Comparison of ENCODE assay signal across 1 cellular context in the genomic region with DNA sequence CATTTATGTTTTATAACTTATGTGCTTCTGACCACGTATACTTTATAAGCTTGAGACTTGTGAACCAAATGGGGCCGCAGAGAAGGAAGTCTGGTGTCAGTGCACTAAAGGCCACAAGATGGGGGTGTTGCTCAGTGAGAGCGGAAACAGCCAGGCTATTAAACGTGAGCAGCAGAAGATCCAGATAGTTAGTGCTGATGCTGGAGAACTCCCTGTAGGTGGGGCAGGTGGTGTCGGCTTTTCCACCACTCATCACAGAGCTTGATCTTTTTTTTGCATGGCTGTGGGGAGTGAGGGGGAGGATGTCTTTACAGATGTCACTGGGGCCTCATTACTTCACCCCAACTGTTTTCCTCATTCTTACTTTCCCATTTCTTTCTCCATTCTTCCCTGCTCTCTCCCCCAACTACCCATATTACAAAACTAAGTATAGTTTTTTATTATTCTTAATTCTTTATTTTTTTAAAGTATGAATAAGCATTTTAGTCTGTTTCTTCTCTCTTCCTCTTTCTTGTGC.
A peak's percentile ranks its signal among the peaks of the same experiment; 100 is the strongest.
TF ChIP-seq lines count a peak whose summit lies in the region.

No MANE protein-coding gene starts in this region.

TF ChIP-seq in GM23338, 12 proteins besides CTCF, POLR2A, EP300 and RAD21:
- TF ChIP-seq, protein P1, sequence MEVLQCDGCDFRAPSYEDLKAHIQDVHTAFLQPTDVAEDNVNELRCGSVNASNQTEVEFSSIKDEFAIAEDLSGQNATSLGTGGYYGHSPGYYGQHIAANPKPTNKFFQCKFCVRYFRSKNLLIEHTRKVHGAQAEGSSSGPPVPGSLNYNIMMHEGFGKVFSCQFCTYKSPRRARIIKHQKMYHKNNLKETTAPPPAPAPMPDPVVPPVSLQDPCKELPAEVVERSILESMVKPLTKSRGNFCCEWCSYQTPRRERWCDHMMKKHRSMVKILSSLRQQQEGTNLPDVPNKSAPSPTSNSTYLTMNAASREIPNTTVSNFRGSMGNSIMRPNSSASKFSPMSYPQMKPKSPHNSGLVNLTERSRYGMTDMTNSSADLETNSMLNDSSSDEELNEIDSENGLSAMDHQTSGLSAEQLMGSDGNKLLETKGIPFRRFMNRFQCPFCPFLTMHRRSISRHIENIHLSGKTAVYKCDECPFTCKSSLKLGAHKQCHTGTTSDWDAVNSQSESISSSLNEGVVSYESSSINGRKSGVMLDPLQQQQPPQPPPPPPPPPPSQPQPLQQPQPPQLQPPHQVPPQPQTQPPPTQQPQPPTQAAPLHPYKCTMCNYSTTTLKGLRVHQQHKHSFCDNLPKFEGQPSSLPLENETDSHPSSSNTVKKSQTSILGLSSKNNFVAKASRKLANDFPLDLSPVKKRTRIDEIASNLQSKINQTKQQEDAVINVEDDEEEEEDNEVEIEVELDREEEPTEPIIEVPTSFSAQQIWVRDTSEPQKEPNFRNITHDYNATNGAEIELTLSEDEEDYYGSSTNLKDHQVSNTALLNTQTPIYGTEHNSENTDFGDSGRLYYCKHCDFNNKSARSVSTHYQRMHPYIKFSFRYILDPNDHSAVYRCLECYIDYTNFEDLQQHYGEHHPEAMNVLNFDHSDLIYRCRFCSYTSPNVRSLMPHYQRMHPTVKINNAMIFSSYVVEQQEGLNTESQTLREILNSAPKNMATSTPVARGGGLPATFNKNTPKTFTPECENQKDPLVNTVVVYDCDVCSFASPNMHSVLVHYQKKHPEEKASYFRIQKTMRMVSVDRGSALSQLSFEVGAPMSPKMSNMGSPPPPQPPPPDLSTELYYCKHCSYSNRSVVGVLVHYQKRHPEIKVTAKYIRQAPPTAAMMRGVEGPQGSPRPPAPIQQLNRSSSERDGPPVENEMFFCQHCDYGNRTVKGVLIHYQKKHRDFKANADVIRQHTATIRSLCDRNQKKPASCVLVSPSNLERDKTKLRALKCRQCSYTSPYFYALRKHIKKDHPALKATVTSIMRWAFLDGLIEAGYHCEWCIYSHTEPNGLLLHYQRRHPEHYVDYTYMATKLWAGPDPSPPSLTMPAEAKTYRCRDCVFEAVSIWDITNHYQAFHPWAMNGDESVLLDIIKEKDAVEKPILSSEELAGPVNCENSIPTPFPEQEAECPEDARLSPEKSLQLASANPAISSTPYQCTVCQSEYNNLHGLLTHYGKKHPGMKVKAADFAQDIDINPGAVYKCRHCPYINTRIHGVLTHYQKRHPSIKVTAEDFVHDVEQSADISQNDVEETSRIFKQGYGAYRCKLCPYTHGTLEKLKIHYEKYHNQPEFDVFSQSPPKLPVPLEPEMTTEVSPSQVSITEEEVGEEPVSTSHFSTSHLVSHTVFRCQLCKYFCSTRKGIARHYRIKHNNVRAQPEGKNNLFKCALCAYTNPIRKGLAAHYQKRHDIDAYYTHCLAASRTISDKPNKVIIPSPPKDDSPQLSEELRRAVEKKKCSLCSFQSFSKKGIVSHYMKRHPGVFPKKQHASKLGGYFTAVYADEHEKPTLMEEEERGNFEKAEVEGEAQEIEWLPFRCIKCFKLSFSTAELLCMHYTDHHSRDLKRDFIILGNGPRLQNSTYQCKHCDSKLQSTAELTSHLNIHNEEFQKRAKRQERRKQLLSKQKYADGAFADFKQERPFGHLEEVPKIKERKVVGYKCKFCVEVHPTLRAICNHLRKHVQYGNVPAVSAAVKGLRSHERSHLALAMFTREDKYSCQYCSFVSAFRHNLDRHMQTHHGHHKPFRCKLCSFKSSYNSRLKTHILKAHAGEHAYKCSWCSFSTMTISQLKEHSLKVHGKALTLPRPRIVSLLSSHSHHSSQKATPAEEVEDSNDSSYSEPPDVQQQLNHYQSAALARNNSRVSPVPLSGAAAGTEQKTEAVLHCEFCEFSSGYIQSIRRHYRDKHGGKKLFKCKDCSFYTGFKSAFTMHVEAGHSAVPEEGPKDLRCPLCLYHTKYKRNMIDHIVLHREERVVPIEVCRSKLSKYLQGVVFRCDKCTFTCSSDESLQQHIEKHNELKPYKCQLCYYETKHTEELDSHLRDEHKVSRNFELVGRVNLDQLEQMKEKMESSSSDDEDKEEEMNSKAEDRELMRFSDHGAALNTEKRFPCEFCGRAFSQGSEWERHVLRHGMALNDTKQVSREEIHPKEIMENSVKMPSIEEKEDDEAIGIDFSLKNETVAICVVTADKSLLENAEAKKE (CRISPR knock-in tag; IDR thresholded peaks at IDR 0.05), result 0 out of 2 replicates have a peak, but pooled peaks have one; percentile 25
- no peak for TF ChIP-seq JUNB (IDR thresholded peaks at IDR 0.05; ENCODE audit: unreplicated experiment)
- 0 out of 2 replicates have a peak, but pooled peaks have one; percentile 18 for TF ChIP-seq CREB1 (CRISPR knock-in tag; IDR thresholded peaks at IDR 0.05; ENCODE audit: low read depth)
